In the genomic region with DNA sequence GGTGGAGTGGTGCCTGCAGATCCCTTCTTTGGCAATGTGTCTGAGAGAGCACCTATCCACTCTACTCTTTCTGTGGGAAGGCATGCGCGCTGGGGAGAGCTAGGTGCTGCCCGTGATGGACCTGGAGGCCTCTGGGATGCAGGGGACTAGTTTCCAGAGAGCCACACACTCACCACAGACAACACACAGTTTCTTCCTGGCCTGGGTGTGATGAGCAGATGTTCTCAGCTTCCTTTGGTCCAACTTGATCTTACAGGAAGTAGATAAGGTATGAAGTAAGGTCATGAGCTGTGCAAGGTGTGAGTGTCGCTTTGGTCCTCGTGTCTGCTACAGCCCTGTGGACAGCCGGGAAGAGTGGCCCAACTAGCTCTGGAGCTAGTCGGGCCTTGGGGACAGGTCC, we compare ENCODE assay signal across 12 cellular contexts. TPM values are rescaled to one million over a fixed set of nuclear protein-coding genes. Genes with fewer than 3 reads are reported as not detected.
DNase-seq lines count a peak whose midpoint lies in the region; ATAC-seq, FAIRE-seq and TF ChIP-seq lines count a peak whose summit lies in the region.
"Had no signal": no experiment of that assay in that cellular context is flagged by ENCODE, and none has a peak within 500 bp of the region (broad histone marks: within the 10 kb centered on the region; RNA-seq: fewer than 3 reads in every experiment).

No MANE protein-coding gene starts in this region.

- H3K27me3 ChIP-seq in HepG2 (ENCODE audit: control insufficient read depth in 1 of 2, insufficient read depth in 2 of 2, low read length in 2 of 2) (no peaks in the 10 kb centered on the region; a peak in 1 of 5 replicates), right lobe of liver (no peaks in the 10 kb centered on the region), breast epithelium (no peaks in the 10 kb centered on the region), SK-N-SH (ENCODE audit: insufficient read depth) (no peaks in the 10 kb centered on the region)

- CTCF ChIA-PET in HepG2 (lab: Yijun Ruan, JAX; ENCODE audit: low intra/inter-chr PET ratio, low total read pairs) (no interaction called here), SK-N-SH (lab: Yijun Ruan, JAX) (interaction anchor here (0.7 to 5.6 kb wide), 5 partner anchors 14 to 92 kb away, joined by 3 to 83 read pairs (median 4); no protein-coding TSS in a partner anchor)
- CTCF ChIA-PET in activated CD8-positive, alpha-beta T cell treated with anti-CD3 and anti-CD28 coated beads for 36 hours (lab: Charles Lee), result interaction anchor here (0.8 to 7.4 kb wide), 6 partner anchors 10 to 94 kb away, joined by 3 to 83 read pairs (median 5); no protein-coding TSS in a partner anchor

- intact Hi-C loops in HepG2 (cut with micrococcal nuclease; ENCODE audit: unreplicated experiment), result no loop called here
- intact Hi-C loops in right lobe of liver (cut with DNase I), result no loop called here
- intact Hi-C loops in activated CD8-positive, alpha-beta T cell treated with anti-CD3 and anti-CD28 coated beads for 36 hours (cut with micrococcal nuclease), result no loop called here
- intact Hi-C loops in breast epithelium (cut with DNase I; ENCODE audit: low total_unique reads), result no loop called here

- no peaks in the 10 kb centered on the region for H3K9me3 ChIP-seq in HepG2 (ENCODE audit: low read length)
- H3K9me3 ChIP-seq in right lobe of liver, result no peaks in the 10 kb centered on the region
- H3K9me3 ChIP-seq in breast epithelium, result no peaks in the 10 kb centered on the region
- no peaks in the 10 kb centered on the region for H3K9me3 ChIP-seq in SK-N-SH

- no peak overlapping the region for H3K4me3 Mint-ChIP-seq in activated CD8-positive, alpha-beta T cell treated with anti-CD3 and anti-CD28 coated beads for 36 hours
- peak overlapping the region; percentile 2 for H3K4me3 Mint-ChIP-seq in memory B cell

- H3K27ac Mint-ChIP-seq in activated CD8-positive, alpha-beta T cell treated with anti-CD3 and anti-CD28 coated beads for 36 hours, result peak overlapping the region; percentile 81
- peak overlapping the region; percentile 67 for H3K27ac Mint-ChIP-seq in memory B cell

- H2AFZ ChIP-seq in HepG2 (ENCODE audit: low read length) (no peak overlapping the region), SK-N-SH (ENCODE audit: low read depth) (no peak overlapping the region)

- no peak overlapping the region for H3K27ac ChIP-seq in HepG2 (ENCODE audit: extremely low read length, insufficient read depth, low read length)
- peak overlapping the region in 1 of 3 donors; percentile 24 for H3K27ac ChIP-seq in right lobe of liver
- H3K27ac ChIP-seq in breast epithelium, result peak overlapping the region in 1 of 2 donors; percentile 40
- no peak overlapping the region for H3K27ac ChIP-seq in SK-N-SH (ENCODE audit: low read depth in 2 of 2, low read length in 1 of 2)

- no peak for ATAC-seq in HepG2
- ATAC-seq in right lobe of liver, result no peak
- ATAC-seq in activated CD8-positive, alpha-beta T cell treated with anti-CD3 and anti-CD28 coated beads for 36 hours, result no peak
- no peak for ATAC-seq in memory B cell (ENCODE audit: low read depth)
- ATAC-seq: left ventricle myocardium superior had no signal

- WGBS in HepG2 (ENCODE audit: low lambda C conversion rate), result 93% methylated on average over 7 of the region's 7 CpGs
- WGBS in right lobe of liver (ENCODE audit: insufficient coverage, low coverage, low lambda C conversion rate, missing lambda C conversion rate), result 90% methylated on average over 2 of the region's 7 CpGs
- 100% methylated on average over 5 of the region's 7 CpGs for WGBS in SK-N-SH (ENCODE audit: low lambda C conversion rate)

- no peaks in the 10 kb centered on the region for H3K9me3 Mint-ChIP-seq in activated CD8-positive, alpha-beta T cell treated with anti-CD3 and anti-CD28 coated beads for 36 hours
- H3K9me3 Mint-ChIP-seq in memory B cell, result no peaks in the 10 kb centered on the region

- H3K9ac ChIP-seq in HepG2 (ENCODE audit: insufficient read depth, low read depth, low read length), result no peak overlapping the region
- no peak overlapping the region for H3K9ac ChIP-seq in SK-N-SH

- no peak for FAIRE-seq in HepG2 (lab: Jason Lieb, UNC)

- no peaks in the 10 kb centered on the region for H3K9me2 ChIP-seq in SK-N-SH

- H3K4me2 ChIP-seq in HepG2 (ENCODE audit: low read depth, low read length) (no peak overlapping the region), SK-N-SH (no peak overlapping the region)

- no peak for TF ChIP-seq CTCF in HepG2 (CRISPR knock-in tag; IDR thresholded peaks at IDR 0.05)
- no peak for TF ChIP-seq CTCF in right lobe of liver (IDR thresholded peaks at IDR 0.05)
- no peak for TF ChIP-seq CTCF in activated CD8-positive, alpha-beta T cell treated with anti-CD3 and anti-CD28 coated beads for 36 hours (IDR thresholded peaks at IDR 0.05)
- no peak for TF ChIP-seq CTCF in breast epithelium (IDR thresholded peaks at IDR 0.05)
- TF ChIP-seq CTCF in SK-N-SH (IDR thresholded peaks at IDR 0.05), result no peak

- in situ Hi-C loops in HepG2 (cut with HindIII; ENCODE audit: extremely low pct_ligation_motif_present, low pct_unique_long_range_greater_than_20kb), result no loop called here

- peaks cover 23 to 40% of the 10 kb centered on the region in 2 experiments; a peak in 4 of 5 replicates for H3K36me3 ChIP-seq in HepG2 (replicated peaks in 1 of 2; ENCODE audit: control insufficient read depth in 1 of 2, insufficient read depth in 2 of 2, low read length in 2 of 2)
- no peaks in the 10 kb centered on the region for H3K36me3 ChIP-seq in right lobe of liver
- no peaks in the 10 kb centered on the region for H3K36me3 ChIP-seq in breast epithelium
- peaks cover 0 to 7% of the 10 kb centered on the region in 2 experiments for H3K36me3 ChIP-seq in SK-N-SH (replicated peaks in 1 of 2; ENCODE audit: control insufficient read depth in 1 of 2, insufficient read depth in 2 of 2, low read length in 1 of 2)

- no peaks in the 10 kb centered on the region for H3F3A ChIP-seq in SK-N-SH (replicated peaks; ENCODE audit: insufficient read depth)

- H3K4me1 ChIP-seq in HepG2 (ENCODE audit: insufficient read depth, low read length) (peaks cover 43% of the 10 kb centered on the region), right lobe of liver (peaks cover 0 to 9% (median 2%) of the 10 kb centered on the region in 4 donors), breast epithelium (peaks cover 3 to 10% of the 10 kb centered on the region in 2 donors), SK-N-SH (ENCODE audit: control insufficient read depth in 1 of 2, insufficient read depth in 2 of 2, low read depth in 1 of 2, low read length in 1 of 2) (peaks cover 15 to 27% of the 10 kb centered on the region in 2 experiments; a peak in 3 of 4 replicates)

- no peak for DNase-seq in HepG2 (ENCODE audit: low spot score)
- no peak for DNase-seq in right lobe of liver
- DNase-seq in activated CD8-positive, alpha-beta T cell treated with anti-CD3 and anti-CD28 coated beads for 36 hours, result peak; percentile 27
- no peak for DNase-seq in memory B cell (ENCODE audit: low spot score in 2 of 2)
- no peak for DNase-seq in germinal center (ENCODE audit: low spot score)
- no peak for DNase-seq in breast epithelium (ENCODE audit: low spot score in 2 of 2)
- DNase-seq in SK-N-SH, result no peak
- no peak for DNase-seq in midbrain (lab: John Stamatoyannopoulos, UW)
- DNase-seq: aorta, left ventricle myocardium superior, NCI-H146, NCI-H524 treated with DMSO at 0.1 percent for 48 hours had no signal

- TF ChIP-seq RAD21 in HepG2 (CRISPR knock-in tag; IDR thresholded peaks at IDR 0.05), result no peak
- no peak for TF ChIP-seq RAD21 in SK-N-SH (IDR thresholded peaks at IDR 0.05; ENCODE audit: low read length)

- BruUV-seq in HepG2 (replicated peaks; lab: Mats Ljungman, UMichigan), result no TSS peak

- H3K4me3 ChIP-seq in HepG2 (replicated peaks in 1 of 3; ENCODE audit: insufficient read depth in 1 of 3, low read depth in 2 of 3, low read length in 3 of 3), result no peak overlapping the region
- H3K4me3 ChIP-seq in right lobe of liver, result no peak overlapping the region
- H3K4me3 ChIP-seq in breast epithelium, result no peak overlapping the region
- no peak overlapping the region for H3K4me3 ChIP-seq in SK-N-SH (ENCODE audit: low read depth in 2 of 2, low read length in 1 of 2)

- no peak for TF ChIP-seq POLR2A in HepG2 (IDR thresholded peaks at IDR 0.05; ENCODE audit: insufficient read depth in 1 of 2, low read depth in 2 of 2, low read length in 2 of 2)
- no peak for TF ChIP-seq POLR2A in right lobe of liver (IDR thresholded peaks at IDR 0.05)
- TF ChIP-seq POLR2A in breast epithelium (IDR thresholded peaks at IDR 0.05), result no peak

- peaks cover 84% of the 10 kb centered on the region for H3K4me1 Mint-ChIP-seq in activated CD8-positive, alpha-beta T cell treated with anti-CD3 and anti-CD28 coated beads for 36 hours (ENCODE audit: low read depth)
- peaks cover 43% of the 10 kb centered on the region for H3K4me1 Mint-ChIP-seq in memory B cell

- H3K36me3 Mint-ChIP-seq in activated CD8-positive, alpha-beta T cell treated with anti-CD3 and anti-CD28 coated beads for 36 hours (ENCODE audit: low read depth), result peaks cover 10% of the 10 kb centered on the region
- no peaks in the 10 kb centered on the region for H3K36me3 Mint-ChIP-seq in memory B cell

- POLR2A ChIA-PET in HepG2 (lab: Yijun Ruan, JAX) (no interaction called here), SK-N-SH (lab: Yijun Ruan, JAX) (no interaction called here)
- POLR2A ChIA-PET in activated CD8-positive, alpha-beta T cell treated with anti-CD3 and anti-CD28 coated beads for 36 hours (lab: Charles Lee), result interaction anchor here (0.5 to 2.6 kb wide), 6 partner anchors 12 to 387 kb away, joined by 3 to 10 read pairs (median 3); a partner anchor contains a TSS

- H3K27me3 Mint-ChIP-seq in activated CD8-positive, alpha-beta T cell treated with anti-CD3 and anti-CD28 coated beads for 36 hours, result no peaks in the 10 kb centered on the region
- H3K27me3 Mint-ChIP-seq in memory B cell, result no peaks in the 10 kb centered on the region

- H3K79me2 ChIP-seq in HepG2 (ENCODE audit: insufficient read depth, low read length) (no peaks in the 10 kb centered on the region), SK-N-SH (ENCODE audit: insufficient read depth) (peaks cover 20% of the 10 kb centered on the region)

- no peak for TF ChIP-seq EP300 in HepG2 (IDR thresholded peaks at IDR 0.05; ENCODE audit: low read depth in 2 of 2, low read length in 2 of 2)
- TF ChIP-seq EP300 in HepG2 (CRISPR knock-in tag; IDR thresholded peaks at IDR 0.05; ENCODE audit: borderline replicate concordance), result no peak
- no peak for TF ChIP-seq EP300 in SK-N-SH (IDR thresholded peaks at IDR 0.05; ENCODE audit: borderline replicate concordance in 1 of 2, low read depth in 1 of 2, low read length in 1 of 2)

- H4K20me1 ChIP-seq in HepG2 (ENCODE audit: insufficient read depth, low read length) (peaks cover 4% of the 10 kb centered on the region; the same call in 1 of the 2 replicates), SK-N-SH (ENCODE audit: insufficient read depth) (no peaks in the 10 kb centered on the region)

RNA-seq across cellular contexts. Expression of a gene that starts 27.3 kb away (rescaled TPM):
- total RNA-seq in HepG2 (2016; rRNA removed; fragmentation: Illumina TruSeq; extraction: Trizol) (0.94 and 2.1 TPM in 2 replicates), right lobe of liver (1 to 10 TPM in 4 of 6 experiments, under 1 TPM in 2; 0.61 to 6.8 (median 2.0) TPM), breast epithelium (1 to 10 TPM in 2 of 3 donors, under 1 TPM in 1; 0.80 to 7.9 (median 5.6) TPM)
- total RNA-seq in HepG2 (2016; cell fraction: cytosol; rRNA removed; fragmentation: Illumina TruSeq; extraction: Trizol; ENCODE audit: low read depth), result 0.20 and 0.44 TPM in 2 replicates
- total RNA-seq in HepG2 (2016; cell fraction: insoluble cytoplasmic fraction; rRNA removed; fragmentation: Illumina TruSeq; extraction: Trizol), result 0.64 and 2.1 TPM in 2 replicates
- total RNA-seq in HepG2 (2016; cell fraction: membrane; rRNA removed; fragmentation: Illumina TruSeq; extraction: Trizol), result 0.48 and 0.49 TPM in 2 replicates
- 3.6 and 3.8 TPM in 2 replicates for total RNA-seq in HepG2 (2016; cell fraction: nucleus; rRNA removed; fragmentation: Illumina TruSeq; extraction: Trizol)
- polyA plus RNA-seq in HepG2 (2011; rRNA removed) (11.0 and 12.7 TPM in 2 replicates), SK-N-SH (2012; rRNA removed) (0.76 and 0.82 TPM in 2 replicates)
- 3.8 and 6.5 TPM in 2 replicates for polyA plus RNA-seq in HepG2 (2011; cell fraction: cytosol; rRNA removed)
- 12.4 and 16.2 TPM in 2 replicates for polyA plus RNA-seq in HepG2 (2011; cell fraction: nucleus; rRNA removed)
- polyA plus RNA-seq in HepG2 (2012), result 2.7 and 4.1 TPM in 2 replicates
- 0.27 and 0.36 TPM in 2 replicates for polyA plus RNA-seq in HepG2 (2016; cell fraction: cytosol; fragmentation: Illumina TruSeq; extraction: Trizol; ENCODE audit: low read depth)
- 1.3 and 1.8 TPM in 2 replicates for polyA plus RNA-seq in HepG2 (2016; cell fraction: insoluble cytoplasmic fraction; fragmentation: Illumina TruSeq; extraction: Trizol; ENCODE audit: low read depth)
- 0.41 and 0.74 TPM in 2 replicates for polyA plus RNA-seq in HepG2 (2016; cell fraction: membrane; fragmentation: Illumina TruSeq; extraction: Trizol; ENCODE audit: low read depth)
- polyA plus RNA-seq in HepG2 (2016; cell fraction: nucleus; fragmentation: Illumina TruSeq; extraction: Trizol; ENCODE audit: insufficient read depth, low read depth), result 8.0 and 8.7 TPM in 2 replicates
- 0.77 and 15.6 TPM in 2 replicates for polyA minus RNA-seq in HepG2 (2011; rRNA and poly(A)+ RNA removed; ENCODE audit: low replicate concordance)
- polyA minus RNA-seq in HepG2 (2011; cell fraction: cytosol; rRNA and poly(A)+ RNA removed), result 5.4 and 6.8 TPM in 2 replicates
- 4.4 and 4.6 TPM in 2 replicates for polyA minus RNA-seq in HepG2 (2011; cell fraction: nucleus; rRNA and poly(A)+ RNA removed)
- total RNA-seq in activated CD8-positive, alpha-beta T cell treated with anti-CD3 and anti-CD28 coated beads for 36 hours, result under 1 TPM; 0.65 to 0.95 TPM
- 0.18 and 0.26 TPM in 2 replicates for polyA plus RNA-seq in SK-N-SH (2012; cell fraction: cytosol; rRNA removed)
- 1.7 and 2.2 TPM in 2 replicates for polyA plus RNA-seq in SK-N-SH (2012; cell fraction: nucleus; rRNA removed)
